28 cellular contexts compared by ENCODE assay signal in the genomic region with DNA sequence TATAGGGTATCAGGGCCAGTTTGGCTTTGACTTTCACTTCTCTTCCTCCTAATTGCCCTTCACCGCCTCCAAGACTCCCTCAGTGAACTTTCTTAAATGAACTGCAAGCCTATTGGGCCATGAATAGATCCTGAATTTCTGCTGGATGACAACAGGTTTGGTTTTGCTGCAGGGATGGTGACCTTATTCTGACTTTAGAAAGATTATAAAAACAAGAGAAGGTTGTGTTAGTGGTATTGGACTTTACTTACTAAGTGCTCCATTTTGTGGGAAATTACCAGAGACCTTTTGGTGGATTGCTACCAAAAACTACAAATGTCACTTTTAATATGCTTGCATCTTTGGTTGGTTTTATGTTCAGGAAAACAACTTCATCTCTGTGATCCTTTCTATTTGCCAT. TPM values are rescaled to one million over a fixed set of nuclear protein-coding genes. Genes with fewer than 3 reads are reported as not detected.
DNase-seq lines count a peak whose midpoint lies in the region; ATAC-seq and TF ChIP-seq lines count a peak whose summit lies in the region.
"Had no signal": no experiment of that assay in that cellular context is flagged by ENCODE, and none has a peak within 500 bp of the region (broad histone marks: within the 10 kb centered on the region; RNA-seq: fewer than 3 reads in every experiment).

No MANE protein-coding gene starts in this region.

- H3K27me3 ChIP-seq in SK-N-SH (ENCODE audit: insufficient read depth) (no peaks in the 10 kb centered on the region), adipocyte (replicated peaks; ENCODE audit: control insufficient read depth, insufficient read depth, low read length) (no peaks in the 10 kb centered on the region), vagina (no peaks in the 10 kb centered on the region)
- H3K27me3 ChIP-seq: body of pancreas, right lobe of liver, SJSA1, transverse colon had no signal

- TF ChIP-seq RAD21 in SK-N-SH (IDR thresholded peaks at IDR 0.05; ENCODE audit: low read length) = no peak

- CTCF ChIA-PET in SK-N-SH (lab: Yijun Ruan, JAX) = interaction anchor here (1.2 to 2.2 kb wide), 2 partner anchors 20 to 126 kb away, joined by 6 to 13 read pairs; no protein-coding TSS in a partner anchor

- H4K20me1 ChIP-seq in SK-N-SH (ENCODE audit: insufficient read depth) = no peaks in the 10 kb centered on the region

- WGBS in SK-N-SH (ENCODE audit: low lambda C conversion rate) = 89% methylated on average over 1 of the region's 1 CpG

- H3K9ac ChIP-seq in SK-N-SH (peak overlapping the region; percentile 2; the same call in 1 of the 2 replicates), adipocyte (ENCODE audit: low read length) (peak overlapping the region; percentile 18)

- TF ChIP-seq POLR2A in vagina (IDR thresholded peaks at IDR 0.05) = no peak

- H3K9me3 ChIP-seq in SK-N-SH = no peaks in the 10 kb centered on the region
- H3K9me3 ChIP-seq in adipocyte (ENCODE audit: control insufficient read depth, low read length) = no peaks in the 10 kb centered on the region
- H3K9me3 ChIP-seq in vagina = no peaks in the 10 kb centered on the region
- H3K9me3 ChIP-seq: body of pancreas, prostate gland, right lobe of liver, SJSA1, transverse colon had no signal

- ATAC-seq in SK-N-SH treated with all-trans-retinoic acid at 6 μM for 48 hours = no peak
- ATAC-seq: activated CD8-positive, alpha-beta memory T cell treated with anti-CD3 and anti-CD28 coated beads, Interleukin-2, amount 10 ng/mL, durations not matched to agents 7 days and 5 days; activated naive CD8-positive, alpha-beta T cell treated with anti-CD3 and anti-CD28 coated beads, Interleukin-2, amount 50 U/mL, for 24 hours; body of pancreas; HepG2; left cardiac atrium; right lobe of liver had no signal

- no peak overlapping the region for H3K4me3 ChIP-seq in SK-N-SH (ENCODE audit: low read depth in 2 of 2, low read length in 1 of 2)
- no peak overlapping the region for H3K4me3 ChIP-seq in adipocyte (ENCODE audit: low read length)
- H3K4me3 ChIP-seq in vagina = no peak overlapping the region
- H3K4me3 ChIP-seq: body of pancreas, prostate gland, right lobe of liver, SJSA1, transverse colon had no signal

- H3K4me2 ChIP-seq in SK-N-SH = 0 out of 2 replicates have a peak overlapping the region, but pooled peaks have one; percentile 7

- TF ChIP-seq EP300 in SK-N-SH (IDR thresholded peaks at IDR 0.05; ENCODE audit: borderline replicate concordance in 1 of 2, low read depth in 1 of 2, low read length in 1 of 2) = no peak

- no peaks in the 10 kb centered on the region for H3K27me3 Mint-ChIP-seq in mesothelial cell of epicardium (ENCODE audit: low read depth)
- H3K27me3 Mint-ChIP-seq: activated naive CD8-positive, alpha-beta T cell treated with anti-CD3 and anti-CD28 coated beads, Interleukin-2, amount 50 U/mL, for 24 hours; CD4-positive, alpha-beta T cell had no signal

- H3K27ac ChIP-seq in SK-N-SH (ENCODE audit: low read depth in 2 of 2, low read length in 1 of 2) (peak overlapping the region; percentile 58 to 75; a peak in 3 of 4 replicates), vagina (peak overlapping the region; percentile 11)
- H3K27ac ChIP-seq: body of pancreas, right lobe of liver, SJSA1, transverse colon had no signal

- POLR2A ChIA-PET in SK-N-SH (lab: Yijun Ruan, JAX) = no interaction called here

- no peak overlapping the region for H2AFZ ChIP-seq in SK-N-SH (ENCODE audit: low read depth)

- intact Hi-C loops in vagina (cut with DNase I) = no loop called here

- H3F3A ChIP-seq in SK-N-SH (replicated peaks; ENCODE audit: insufficient read depth) = peaks cover 21% of the 10 kb centered on the region

- peak overlapping the region; percentile 84 for H3K27ac Mint-ChIP-seq in mesothelial cell of epicardium
- H3K27ac Mint-ChIP-seq: activated CD8-positive, alpha-beta memory T cell treated with anti-CD3 and anti-CD28 coated beads, Interleukin-2, amount 10 ng/mL, durations not matched to agents 7 days and 5 days; activated naive CD8-positive, alpha-beta T cell treated with anti-CD3 and anti-CD28 coated beads, Interleukin-2, amount 50 U/mL, for 24 hours; CD4-positive, alpha-beta T cell had no signal

- H3K36me3 Mint-ChIP-seq in mesothelial cell of epicardium = no peaks in the 10 kb centered on the region

- H3K4me3 Mint-ChIP-seq in mesothelial cell of epicardium = no peak overlapping the region
- H3K4me3 Mint-ChIP-seq: activated CD8-positive, alpha-beta memory T cell treated with anti-CD3 and anti-CD28 coated beads, Interleukin-2, amount 10 ng/mL, durations not matched to agents 7 days and 5 days; activated naive CD8-positive, alpha-beta T cell treated with anti-CD3 and anti-CD28 coated beads, Interleukin-2, amount 50 U/mL, for 24 hours; CD4-positive, alpha-beta T cell had no signal

- peaks cover 36% of the 10 kb centered on the region for H3K4me1 Mint-ChIP-seq in mesothelial cell of epicardium

- H3K36me3 ChIP-seq in SK-N-SH (replicated peaks in 1 of 2; ENCODE audit: control insufficient read depth in 1 of 2, insufficient read depth in 2 of 2, low read length in 1 of 2) (no peaks in the 10 kb centered on the region), adipocyte (ENCODE audit: control insufficient read depth, insufficient read depth, low read length, severe bottlenecking) (no peaks in the 10 kb centered on the region), vagina (no peaks in the 10 kb centered on the region)
- H3K36me3 ChIP-seq: prostate gland, right lobe of liver, SJSA1, transverse colon had no signal

- DNase-seq in SK-N-SH (no peak), adipocyte (ENCODE audit: low read depth) (no peak), mesothelial cell of epicardium (ENCODE audit: low spot score in 2 of 2, unreplicated experiment in 2 of 2) (no peak), vagina (ENCODE audit: extremely low spot score in 2 of 2) (no peak), amygdala (lab: John Stamatoyannopoulos, UW) (no peak), NCI-H748 (lab: John Stamatoyannopoulos, UW; ENCODE audit: unreplicated experiment) (no peak), NCI-H187 treated with DMSO at 0.1 percent for 48 hours (lab: John Stamatoyannopoulos, UW) (no peak)
- DNase-seq: 8988T; activated CD4-positive, alpha-beta T cell treated with anti-CD3 and anti-CD28 coated beads, Interleukin-2, amount 50 U/mL, for 1 hour; activated CD4-positive, CD25-positive, alpha-beta regulatory T cell; activated CD8-positive, alpha-beta memory T cell treated with anti-CD3 and anti-CD28 coated beads, Interleukin-2, amount 10 ng/mL, durations not matched to agents 7 days and 5 days; activated naive CD4-positive, alpha-beta T cell; activated naive CD8-positive, alpha-beta T cell treated with anti-CD3 and anti-CD28 coated beads, Interleukin-2, amount 50 U/mL, for 24 hours; activated T-cell treated with anti-CD3 and anti-CD28 coated beads, Interleukin-2, amount 50 U/mL, for 48 hours; CD4-positive, alpha-beta T cell; hippocampal formation; Kasumi-1; left cardiac atrium; NCI-H748 treated with DMSO at 0.1 percent for 48 hours; right lobe of liver; stimulated activated CD4-positive, alpha-beta T cell treated with anti-CD3 and anti-CD28 coated beads, Interleukin-2, amount 100 ng/mL, for 48 hours; T-helper 1 cell; transverse colon had no signal

- H3K9me3 Mint-ChIP-seq in mesothelial cell of epicardium = no peaks in the 10 kb centered on the region
- H3K9me3 Mint-ChIP-seq: activated naive CD8-positive, alpha-beta T cell treated with anti-CD3 and anti-CD28 coated beads, Interleukin-2, amount 50 U/mL, for 24 hours; CD4-positive, alpha-beta T cell had no signal

- no peaks in the 10 kb centered on the region for H3K79me2 ChIP-seq in SK-N-SH (ENCODE audit: insufficient read depth)

- no peak for TF ChIP-seq CTCF in SK-N-SH (IDR thresholded peaks at IDR 0.05)
- no peak for TF ChIP-seq CTCF in mesothelial cell of epicardium (IDR thresholded peaks at IDR 0.05; ENCODE audit: unreplicated experiment)
- no peak for TF ChIP-seq CTCF in vagina (IDR thresholded peaks at IDR 0.05)

- H3K9me2 ChIP-seq in SK-N-SH = no peaks in the 10 kb centered on the region

- H3K4me1 ChIP-seq in SK-N-SH (ENCODE audit: control insufficient read depth in 1 of 2, insufficient read depth in 2 of 2, low read depth in 1 of 2, low read length in 1 of 2) = peaks cover 5 to 26% of the 10 kb centered on the region in 2 experiments
- peaks cover 23% of the 10 kb centered on the region for H3K4me1 ChIP-seq in adipocyte (ENCODE audit: control insufficient read depth, insufficient read depth, low read length)
- H3K4me1 ChIP-seq in vagina = peaks cover 8% of the 10 kb centered on the region
- H3K4me1 ChIP-seq: body of pancreas had no signal

TF ChIP-seq in SK-N-SH, 30 proteins besides CTCF, POLR2A, EP300 and RAD21 (continues in another document):
- TF ChIP-seq TCF12 (IDR thresholded peaks at IDR 0.05) = no peak
- no peak for TF ChIP-seq POLR2AphosphoS5 (IDR thresholded peaks at IDR 0.05; ENCODE audit: low read depth, low read length)
- TF ChIP-seq CHD2 (IDR thresholded peaks at IDR 0.05; ENCODE audit: low read length, partially characterized antibody) = no peak

TF ChIP-seq in SK-N-SH treated with all-trans-retinoic acid at 6 μM for 48 hours, 23 proteins besides CTCF, POLR2A, EP300 and RAD21 (continues in another document):
- no peak for TF ChIP-seq RARB (CRISPR knock-in tag; IDR thresholded peaks at IDR 0.05)
- TF ChIP-seq PPARA (CRISPR knock-in tag; IDR thresholded peaks at IDR 0.05; ENCODE audit: borderline replicate concordance) = no peak
- no peak for TF ChIP-seq ARNTL (CRISPR knock-in tag; IDR thresholded peaks at IDR 0.05; ENCODE audit: borderline replicate concordance, low read depth)
- TF ChIP-seq ZFP30 (CRISPR knock-in tag; IDR thresholded peaks at IDR 0.05) = no peak

RNA-seq across cellular contexts. Expression of gene LIPA, which starts 11.5 kb away (rescaled TPM):
- 43.2 and 63.2 TPM in 2 replicates for polyA plus RNA-seq in SK-N-SH (2012; rRNA removed)
- 60.7 and 61.2 TPM in 2 replicates for polyA plus RNA-seq in SK-N-SH (2012; cell fraction: cytosol; rRNA removed)
- 15.3 and 45.5 TPM in 2 replicates for polyA plus RNA-seq in SK-N-SH (2012; cell fraction: nucleus; rRNA removed)
- 24.2 to 27.3 TPM (median 24.8 TPM) in 3 replicates for total RNA-seq in mesothelial cell of epicardium
- 27.7 TPM for total RNA-seq in vagina

RNA-seq across cellular contexts. Expression of gene IFIT2, which starts 38.8 kb away (rescaled TPM):
- polyA plus RNA-seq in SK-N-SH (2012; rRNA removed) = 0.99 and 1.2 TPM in 2 replicates
- polyA plus RNA-seq in SK-N-SH (2012; cell fraction: cytosol; rRNA removed) = 1.7 and 1.8 TPM in 2 replicates
- 0.48 and 1.1 TPM in 2 replicates for polyA plus RNA-seq in SK-N-SH (2012; cell fraction: nucleus; rRNA removed)
- 2.3 to 3.6 TPM (median 2.9 TPM) in 3 replicates for total RNA-seq in mesothelial cell of epicardium
- 2.9 TPM for total RNA-seq in vagina

RNA-seq across cellular contexts. Expression of gene CH25H, which starts 56.0 kb away (rescaled TPM):
- not detected in 2 replicates for polyA plus RNA-seq in SK-N-SH (2012; rRNA removed)
- 0.03 TPM in 1 of 2 replicates, not detected in the other for polyA plus RNA-seq in SK-N-SH (2012; cell fraction: cytosol; rRNA removed)
- 0.05 TPM in 1 of 2 replicates, not detected in the other for polyA plus RNA-seq in SK-N-SH (2012; cell fraction: nucleus; rRNA removed)
- total RNA-seq in mesothelial cell of epicardium = not detected in 3 replicates
- total RNA-seq in vagina = 0.74 TPM
- total RNA-seq: activated CD8-positive, alpha-beta memory T cell treated with anti-CD3 and anti-CD28 coated beads, Interleukin-2, amount 10 ng/mL, durations not matched to agents 7 days and 5 days; HepG2 had no signal
- polyA plus RNA-seq: HepG2 had no signal
